20 cellular contexts compared by ENCODE assay signal in genomic region chr2:75337040-75337439, GRCh38.
DNase-seq lines count a peak whose midpoint lies in the region; ATAC-seq, FAIRE-seq and TF ChIP-seq lines count a peak whose summit lies in the region.
"Had no signal": no experiment of that assay in that cellular context is flagged by ENCODE, and none has a peak within 500 bp of the region (broad histone marks: within the 10 kb centered on the region; RNA-seq: fewer than 3 reads in every experiment).

No MANE protein-coding gene starts in this region.

- FAIRE-seq in H1 (lab: Jason Lieb, UNC), result no peak
- FAIRE-seq: D721Med, GM12892, GM18507, K562 had no signal

- H2BK12ac ChIP-seq in H1 (ENCODE audit: low read depth, low read length) (no peak overlapping the region), mesenchymal stem cell (ENCODE audit: low read length in 2 of 2) (no peak overlapping the region)

- H3K4me1 ChIP-seq in MM.1S (ENCODE audit: low read length) (peaks cover 21% of the 10 kb centered on the region), H1 (replicated peaks in 1 of 4; ENCODE audit: control insufficient read depth in 3 of 4, insufficient read depth in 4 of 4, low read length in 3 of 4) (no peaks in the 10 kb centered on the region; a peak in 1 of 7 replicates), mesenchymal stem cell (ENCODE audit: control insufficient read depth, insufficient read depth, low read depth, low read length) (no peaks in the 10 kb centered on the region)
- H3K4me1 ChIP-seq: Caco-2 had no signal

- no peak overlapping the region for H3K14ac ChIP-seq in H1 (ENCODE audit: insufficient read length)
- no peak overlapping the region for H3K14ac ChIP-seq in mesenchymal stem cell (ENCODE audit: low read length in 2 of 2)

- H2BK15ac ChIP-seq in H1 (ENCODE audit: low read length) (no peak overlapping the region), mesenchymal stem cell (ENCODE audit: low read depth, poor library complexity, severe bottlenecking) (no peak overlapping the region)

- H4K91ac ChIP-seq in H1 (replicated peaks; ENCODE audit: insufficient read length, low read length) (no peak overlapping the region), mesenchymal stem cell (ENCODE audit: low read length) (no peak overlapping the region)

- H3K27me3 ChIP-seq in AG04450 (ENCODE audit: control insufficient read depth, insufficient read depth, low read length), result no peaks in the 10 kb centered on the region
- no peaks in the 10 kb centered on the region for H3K27me3 ChIP-seq in MM.1S (replicated peaks; ENCODE audit: insufficient read depth, low read length)
- no peaks in the 10 kb centered on the region for H3K27me3 ChIP-seq in H1 (replicated peaks in 1 of 4; ENCODE audit: control insufficient read depth in 3 of 4, extremely low read depth in 1 of 4, insufficient read depth in 3 of 4, low read length in 3 of 4)
- no peaks in the 10 kb centered on the region for H3K27me3 ChIP-seq in mesenchymal stem cell (ENCODE audit: control insufficient read depth in 1 of 2, insufficient read depth in 1 of 2, low read length in 2 of 2)

- H3K9ac ChIP-seq in MM.1S (ENCODE audit: low read length) (no peak overlapping the region), H1 (replicated peaks in 1 of 4; ENCODE audit: extremely low read depth in 1 of 4, low read depth in 3 of 4, low read length in 3 of 4) (no peak overlapping the region), mesenchymal stem cell (ENCODE audit: low read length) (peak overlapping the region; percentile 58)

- no peaks in the 10 kb centered on the region for H3K23me2 ChIP-seq in H1 (ENCODE audit: low read depth, low read length)

- TF ChIP-seq CTCF in AG04450 (IDR thresholded peaks at IDR 0.05; ENCODE audit: low read depth, low read length) (no peak), MM.1S (IDR thresholded peaks at IDR 0.05; ENCODE audit: low read length) (no peak), H1 (IDR thresholded peaks at IDR 0.05; ENCODE audit: control extremely low read depth in 1 of 3, insufficient read depth in 1 of 3, low read depth in 1 of 3, low read length in 3 of 3) (no peak)

- DNase-seq in AG04450 (ENCODE audit: low read depth, low spot score) (no peak), MM.1S (no peak), H1 (ENCODE audit: low read depth in 1 of 2, low spot score in 2 of 2) (no peak), mesenchymal stem cell (no peak), DMS53 (lab: John Stamatoyannopoulos, UW) (no peak)
- DNase-seq in activated CD4-positive, alpha-beta T cell treated with anti-CD3 and anti-CD28 coated beads, Interleukin-2, amount 50 U/mL, for 48 hours, result no peak
- no peak for DNase-seq in stimulated activated CD4-positive, alpha-beta T cell treated with anti-CD3 and anti-CD28 coated beads, Interleukin-2, amount 100 ng/mL, for 48 hours
- DNase-seq: ACHN; AML-193; Caco-2; CD4-positive, alpha-beta T cell; DMS79; GDM1 had no signal

- H2BK5ac ChIP-seq in H1 (ENCODE audit: low read depth, low read length), result no peak overlapping the region
- H2BK5ac ChIP-seq in mesenchymal stem cell (ENCODE audit: low read depth, low read length, poor library complexity, severe bottlenecking), result no peak overlapping the region

- H3K23ac ChIP-seq in H1 (ENCODE audit: insufficient read length), result no peak overlapping the region
- no peak overlapping the region for H3K23ac ChIP-seq in mesenchymal stem cell (ENCODE audit: low read length in 2 of 2)

- H4K20me1 ChIP-seq in MM.1S (ENCODE audit: insufficient read depth, low read length) (no peaks in the 10 kb centered on the region), H1 (replicated peaks in 1 of 2; ENCODE audit: control insufficient read depth in 1 of 2, insufficient read depth in 2 of 2, low read length in 2 of 2) (no peaks in the 10 kb centered on the region)

- H2BK120ac ChIP-seq in H1 (replicated peaks; ENCODE audit: low read depth, low read length) (no peak overlapping the region), mesenchymal stem cell (ENCODE audit: low read depth, low read length) (no peak overlapping the region)

- H2AFZ ChIP-seq in MM.1S (ENCODE audit: low read length), result peak overlapping the region; percentile 42; the same call in 1 of the 2 replicates
- H2AFZ ChIP-seq in H1 (ENCODE audit: low read length), result peak overlapping the region; percentile 81; the same call in 1 of the 2 replicates
- H2AFZ ChIP-seq in mesenchymal stem cell (ENCODE audit: low read depth, low read length), result no peak overlapping the region

- no peak overlapping the region for H4K8ac ChIP-seq in H1 (ENCODE audit: extremely low read depth, insufficient read depth, low read length)
- no peak overlapping the region for H4K8ac ChIP-seq in mesenchymal stem cell (ENCODE audit: low read length)

- TF ChIP-seq RAD21 in H1 (IDR thresholded peaks at IDR 0.05 in 1 of 2, conservative IDR thresholded peaks at IDR 0.05 in 1 of 2; ENCODE audit: low read depth in 2 of 2, low read length in 2 of 2), result no peak

- H3K4me2 ChIP-seq in MM.1S (ENCODE audit: low read depth, low read length) (peak overlapping the region; percentile 54), H1 (ENCODE audit: insufficient read depth in 1 of 2, low read depth in 2 of 2, low read length in 2 of 2) (no peak overlapping the region), mesenchymal stem cell (ENCODE audit: low read length, poor library complexity, severe bottlenecking) (no peak overlapping the region)

- no peak for TF ChIP-seq POLR2A in H1 (IDR thresholded peaks at IDR 0.05; ENCODE audit: control extremely low read depth in 1 of 2, low read depth in 2 of 2, low read length in 2 of 2)

- H3F3A ChIP-seq in MM.1S (ENCODE audit: insufficient read depth, low read length), result 0 out of 2 replicates have a peak, but pooled peaks cover 3% of the 10 kb centered on the region

- CTCF ChIA-PET in AG04450 (lab: Charles Lee), result interaction anchor here (1.7 kb wide), 1 partner anchor 137 kb away, joined by 4 read pairs; the partner anchor contains the start of gene TACR1
- CTCF ChIA-PET in H1 (lab: Charles Lee; ENCODE audit: partially characterized antibody), result interaction anchor here (1.0 kb wide), 1 partner anchor 22 kb away, joined by 4 read pairs; no protein-coding TSS in a partner anchor

- H2BK20ac ChIP-seq in H1 (ENCODE audit: low read length), result no peak overlapping the region

- 92% methylated on average over 5 of the region's 5 CpGs; no CpG with 5 or more reads in 1 of the 2 experiments for WGBS in H1 (ENCODE audit: extremely low coverage in 1 of 2, insufficient coverage in 1 of 2, insufficient read length in 1 of 2, insufficient replicate concordance in 2 of 2, low coverage in 1 of 2, low lambda C conversion rate in 2 of 2, missing lambda C conversion rate in 1 of 2), 2 experiments
- WGBS in mesenchymal stem cell, result 86% methylated on average over 2 of the region's 5 CpGs

- H3K4me3 ChIP-seq in AG04450 (ENCODE audit: low read depth, low read length) (peak overlapping the region; percentile 25; the same call in 1 of the 2 replicates), MM.1S (ENCODE audit: low read length) (peak overlapping the region; percentile 29; the same call in 1 of the 2 replicates), H1 (ENCODE audit: extremely low read depth in 1 of 4, insufficient read depth in 2 of 4, low read depth in 3 of 4, low read length in 4 of 4) (no peak overlapping the region), mesenchymal stem cell (ENCODE audit: insufficient read depth in 1 of 2, low read depth in 1 of 2, low read length in 2 of 2) (no peak overlapping the region)
- H3K4me3 ChIP-seq: HAP-1, K562 had no signal

- no peak for ATAC-seq in GM19452 (IDR thresholded peaks at IDR 0.05; ENCODE audit: unreplicated experiment)
- ATAC-seq: K562 had no signal

- H3K4ac ChIP-seq in H1 (replicated peaks; ENCODE audit: insufficient read length, low read depth, low read length) (no peak overlapping the region), mesenchymal stem cell (ENCODE audit: low read depth in 1 of 2, low read length in 2 of 2) (no peak overlapping the region)

- no peak for TF ChIP-seq EP300 in H1 (IDR thresholded peaks at IDR 0.05; ENCODE audit: borderline replicate concordance in 1 of 2, low read depth in 2 of 2, low read length in 2 of 2)

- H3K9me3 ChIP-seq in AG04450 (ENCODE audit: control insufficient read depth, insufficient read depth, low read length), result no peaks in the 10 kb centered on the region
- H3K9me3 ChIP-seq in MM.1S (replicated peaks; ENCODE audit: insufficient read depth, low read length), result no peaks in the 10 kb centered on the region
- no peaks in the 10 kb centered on the region for H3K9me3 ChIP-seq in H1 (ENCODE audit: insufficient read depth in 2 of 2, low read depth in 1 of 2, low read length in 1 of 2)
- H3K9me3 ChIP-seq in mesenchymal stem cell (ENCODE audit: control insufficient read depth, low read length), result no peaks in the 10 kb centered on the region
- H3K9me3 ChIP-seq: Caco-2, HAP-1 had no signal

- H3K79me1 ChIP-seq in H1 (ENCODE audit: low read depth, low read length) (no peaks in the 10 kb centered on the region), mesenchymal stem cell (replicated peaks; ENCODE audit: low read length, poor library complexity, severe bottlenecking) (no peaks in the 10 kb centered on the region)

- H3K9me2 ChIP-seq in MM.1S (replicated peaks; ENCODE audit: insufficient read depth, low read length), result no peaks in the 10 kb centered on the region

- H3K18ac ChIP-seq in H1 (ENCODE audit: extremely low read depth, low read length), result no peak overlapping the region
- no peak overlapping the region for H3K18ac ChIP-seq in mesenchymal stem cell (ENCODE audit: low read depth in 1 of 2, low read length in 2 of 2)

- H3K27ac ChIP-seq in AG04450 (ENCODE audit: low read depth, low read length), result no peak overlapping the region
- peak overlapping the region; percentile 22; the same call in 1 of the 2 replicates for H3K27ac ChIP-seq in MM.1S (ENCODE audit: low read length)
- no peak overlapping the region for H3K27ac ChIP-seq in H1 (ENCODE audit: low read depth, low read length)
- no peak overlapping the region for H3K27ac ChIP-seq in mesenchymal stem cell (ENCODE audit: low read length, poor library complexity, severe bottlenecking)
- H3K27ac ChIP-seq: C4-2B had no signal

- H3K79me2 ChIP-seq in MM.1S (ENCODE audit: low read length) (no peaks in the 10 kb centered on the region), H1 (ENCODE audit: control insufficient read depth in 1 of 2, insufficient read depth in 2 of 2, low read length in 2 of 2) (no peaks in the 10 kb centered on the region)

- H2AK5ac ChIP-seq in H1 (ENCODE audit: low read depth, low read length), result no peak overlapping the region
- no peak overlapping the region for H2AK5ac ChIP-seq in mesenchymal stem cell (ENCODE audit: low read length, severe bottlenecking)

- H3K36me3 ChIP-seq in MM.1S (replicated peaks; ENCODE audit: insufficient read depth, low read length) (no peaks in the 10 kb centered on the region), H1 (ENCODE audit: control insufficient read depth in 2 of 4, insufficient read depth in 4 of 4, low read length in 3 of 4) (no peaks in the 10 kb centered on the region), mesenchymal stem cell (ENCODE audit: control insufficient read depth in 1 of 2, insufficient read depth in 2 of 2, low read depth in 1 of 2, low read length in 2 of 2) (no peaks in the 10 kb centered on the region)
- H3K36me3 ChIP-seq: HAP-1 had no signal

- POLR2A ChIA-PET in AG04450 (lab: Yijun Ruan, JAX) (no interaction called here), H1 (lab: Charles Lee; ENCODE audit: partially characterized antibody) (interaction anchor here (0.7 kb wide), 1 partner anchor 327 kb away, joined by 3 read pairs; no protein-coding TSS in a partner anchor)

- H3K56ac ChIP-seq in H1 (replicated peaks; ENCODE audit: insufficient read length, low read depth, low read length), result no peak overlapping the region

- H4K5ac ChIP-seq in H1 (ENCODE audit: insufficient read length, low read depth, low read length), result no peak overlapping the region

Comparison
In these comparisons a context has a peak if more than half of its experiments do, and no peak if none do; other contexts are left out.
1. H3K4me3 ChIP-seq: peak in AG04450 (single experiment) and MM.1S (single experiment); none in H1 (0 of 4) and mesenchymal stem cell (0 of 2).